9 cellular contexts compared by ENCODE assay signal in genomic region chr7:5694221-5694754, GRCh38.
A peak's percentile ranks its signal among the peaks of the same experiment; 100 is the strongest.
DNase-seq lines count a peak whose midpoint lies in the region; ATAC-seq and TF ChIP-seq lines count a peak whose summit lies in the region.
"Had no signal": no experiment of that assay in that cellular context is flagged by ENCODE, and none has a peak within 500 bp of the region (broad histone marks: within the 10 kb centered on the region; RNA-seq: fewer than 3 reads in every experiment).

No MANE protein-coding gene starts in this region.

- TF ChIP-seq POLR2A in breast epithelium (IDR thresholded peaks at IDR 0.05) = no peak
- no peak for TF ChIP-seq POLR2A in vagina (IDR thresholded peaks at IDR 0.05)

- DNase-seq in Right ventricle myocardium inferior (ENCODE audit: missing footprints) (no peak), cardiac septum (ENCODE audit: low spot score) (no peak), breast epithelium (ENCODE audit: low spot score in 2 of 2) (no peak), mesenchymal stem cell (peak; percentile 87), vagina (ENCODE audit: extremely low spot score in 2 of 2) (no peak), nucleus accumbens (lab: John Stamatoyannopoulos, UW) (no peak)
- DNase-seq: small intestine had no signal

- H3K27ac ChIP-seq in breast epithelium (peak overlapping the region; percentile 88 to 95), mesenchymal stem cell (ENCODE audit: low read length, poor library complexity, severe bottlenecking) (peak overlapping the region; percentile 90), vagina (peak overlapping the region; percentile 83)

- H3K9me3 ChIP-seq in breast epithelium = no peaks in the 10 kb centered on the region
- H3K9me3 ChIP-seq in mesenchymal stem cell (ENCODE audit: control insufficient read depth, low read length) = no peaks in the 10 kb centered on the region
- H3K9me3 ChIP-seq in vagina = no peaks in the 10 kb centered on the region

- no peak overlapping the region for H2AFZ ChIP-seq in mesenchymal stem cell (ENCODE audit: low read depth, low read length)

- peak overlapping the region; percentile 59 to 91 for H2BK12ac ChIP-seq in mesenchymal stem cell (ENCODE audit: low read length in 2 of 2)

- H4K91ac ChIP-seq in mesenchymal stem cell (ENCODE audit: low read length) = peak overlapping the region; percentile 92

- peak overlapping the region; percentile 96 for H2BK5ac ChIP-seq in mesenchymal stem cell (ENCODE audit: low read depth, low read length, poor library complexity, severe bottlenecking)

- H4K8ac ChIP-seq in mesenchymal stem cell (ENCODE audit: low read length) = peak overlapping the region; percentile 88

- no peak overlapping the region for H3K23ac ChIP-seq in mesenchymal stem cell (ENCODE audit: low read length in 2 of 2)

- no peak overlapping the region for H3K4me2 ChIP-seq in mesenchymal stem cell (ENCODE audit: low read length, poor library complexity, severe bottlenecking)

- H2BK15ac ChIP-seq in mesenchymal stem cell (ENCODE audit: low read depth, poor library complexity, severe bottlenecking) = peak overlapping the region; percentile 31

- peak overlapping the region in 1 of 2 experiments; percentile 61 for H3K14ac ChIP-seq in mesenchymal stem cell (ENCODE audit: low read length in 2 of 2)

- H3K79me1 ChIP-seq in mesenchymal stem cell (replicated peaks; ENCODE audit: low read length, poor library complexity, severe bottlenecking) = peaks cover 14% of the 10 kb centered on the region

- H2BK120ac ChIP-seq in mesenchymal stem cell (ENCODE audit: low read depth, low read length) = peak overlapping the region; percentile 71

- ATAC-seq in Right ventricle myocardium inferior (peak; percentile 14), HG02870 (IDR thresholded peaks at IDR 0.05; ENCODE audit: unreplicated experiment) (no peak), HG02970 (IDR thresholded peaks at IDR 0.05; ENCODE audit: low FRiP score, unreplicated experiment) (no peak)

- intact Hi-C loops in Right ventricle myocardium inferior (cut with DNase I) = loop anchor here (10.0 kb wide), 1 partner anchor 329 kb away; no protein-coding TSS in a partner anchor
- intact Hi-C loops in cardiac septum (cut with DNase I) = loop anchor here (2.0 kb wide), 1 partner anchor 269 kb away; no protein-coding TSS in a partner anchor
- intact Hi-C loops in breast epithelium (cut with DNase I; ENCODE audit: low total_unique reads) = no loop called here
- intact Hi-C loops in vagina (cut with DNase I) = no loop called here

- peak overlapping the region; percentile 93 to 95 for H3K18ac ChIP-seq in mesenchymal stem cell (ENCODE audit: low read depth in 1 of 2, low read length in 2 of 2)

- H3K4me3 ChIP-seq in breast epithelium = peak overlapping the region in 1 of 3 donors; percentile 56
- H3K4me3 ChIP-seq in mesenchymal stem cell (ENCODE audit: insufficient read depth in 1 of 2, low read depth in 1 of 2, low read length in 2 of 2) = peak overlapping the region in 1 of 2 experiments; percentile 63
- H3K4me3 ChIP-seq in vagina = peak overlapping the region in 1 of 2 donors; percentile 28

- H3K9ac ChIP-seq in mesenchymal stem cell (ENCODE audit: low read length) = peak overlapping the region; percentile 86

- TF ChIP-seq CTCF in breast epithelium (IDR thresholded peaks at IDR 0.05) = no peak
- no peak for TF ChIP-seq CTCF in vagina (IDR thresholded peaks at IDR 0.05)

- peak overlapping the region; percentile 100 for H2AK5ac ChIP-seq in mesenchymal stem cell (ENCODE audit: low read length, severe bottlenecking)

- H3K4me1 ChIP-seq in breast epithelium (peaks cover 20 to 43% of the 10 kb centered on the region in 2 donors), mesenchymal stem cell (ENCODE audit: control insufficient read depth, insufficient read depth, low read depth, low read length) (peaks cover 33% of the 10 kb centered on the region), vagina (peaks cover 86% of the 10 kb centered on the region)

- H3K36me3 ChIP-seq in breast epithelium = no peaks in the 10 kb centered on the region
- peaks cover 6 to 18% of the 10 kb centered on the region in 2 experiments for H3K36me3 ChIP-seq in mesenchymal stem cell (ENCODE audit: control insufficient read depth in 1 of 2, insufficient read depth in 2 of 2, low read depth in 1 of 2, low read length in 2 of 2)
- no peaks in the 10 kb centered on the region for H3K36me3 ChIP-seq in vagina

- H3K27me3 ChIP-seq in breast epithelium = no peaks in the 10 kb centered on the region
- no peaks in the 10 kb centered on the region for H3K27me3 ChIP-seq in mesenchymal stem cell (ENCODE audit: control insufficient read depth in 1 of 2, insufficient read depth in 1 of 2, low read length in 2 of 2)
- no peaks in the 10 kb centered on the region for H3K27me3 ChIP-seq in vagina

- peak overlapping the region; percentile 37 to 85 for H3K4ac ChIP-seq in mesenchymal stem cell (ENCODE audit: low read depth in 1 of 2, low read length in 2 of 2)

- 47% methylated on average over 5 of the region's 5 CpGs for WGBS in mesenchymal stem cell

Comparison
In these comparisons a context has a peak if more than half of its experiments do, and no peak if none do; other contexts are left out.
1. intact Hi-C loops: an anchor here in Right ventricle myocardium inferior (10.0 kb wide) and cardiac septum (2.0 kb wide); none called in breast epithelium and vagina.